ENCODE assay signal across 17 cellular contexts in genomic region chr9:93218161-93218560, GRCh38. TPM values are rescaled to one million over a fixed set of nuclear protein-coding genes. Genes with fewer than 3 reads are reported as not detected.
DNase-seq lines count a peak whose midpoint lies in the region; ATAC-seq and TF ChIP-seq lines count a peak whose summit lies in the region.
"Had no signal": no experiment of that assay in that cellular context is flagged by ENCODE, and none has a peak within 500 bp of the region (broad histone marks: within the 10 kb centered on the region; RNA-seq: fewer than 3 reads in every experiment).

No MANE protein-coding gene starts in this region.

- peaks cover 8% of the 10 kb centered on the region for H3K36me3 Mint-ChIP-seq in progenitor cell of endocrine pancreas (ENCODE audit: insufficient read depth)
- H3K36me3 Mint-ChIP-seq in stimulated activated effector memory CD8-positive, alpha-beta T cell treated with anti-CD3 and anti-CD28 coated beads, Interleukin-12 subunit alpha, Interleukin-12 subunit beta, amount 100 ng/mL, for 72 hours: no peaks in the 10 kb centered on the region

- no peak overlapping the region for H3K4me3 ChIP-seq in gastroesophageal sphincter
- H3K4me3 ChIP-seq in transverse colon: no peak overlapping the region

- TF ChIP-seq CTCF in gastroesophageal sphincter (IDR thresholded peaks at IDR 0.05) (no peak), progenitor cell of endocrine pancreas (IDR thresholded peaks at IDR 0.05; ENCODE audit: unreplicated experiment) (no peak), transverse colon (IDR thresholded peaks at IDR 0.05) (no peak)

- WGBS in gastroesophageal sphincter (ENCODE audit: low coverage in 1 of 2), 2 donors: no CpG with 5 or more reads among the region's 6 CpGs
- WGBS in transverse colon (ENCODE audit: low coverage in 1 of 2), 2 donors: 65% methylated on average over 6 of the region's 6 CpGs; no CpG with 5 or more reads in 1 of the 2 donors

- H3K9me3 Mint-ChIP-seq in progenitor cell of endocrine pancreas (ENCODE audit: low read depth): peaks cover 7% of the 10 kb centered on the region
- H3K9me3 Mint-ChIP-seq in stimulated activated effector memory CD8-positive, alpha-beta T cell treated with anti-CD3 and anti-CD28 coated beads, Interleukin-12 subunit alpha, Interleukin-12 subunit beta, amount 100 ng/mL, for 72 hours: peaks cover 6% of the 10 kb centered on the region

- no peak for ATAC-seq in gastroesophageal sphincter
- peak; percentile 46 for ATAC-seq in left colon
- ATAC-seq in stimulated activated effector memory CD8-positive, alpha-beta T cell treated with anti-CD3 and anti-CD28 coated beads, Interleukin-12 subunit alpha, Interleukin-12 subunit beta, amount 100 ng/mL, for 72 hours: no peak
- ATAC-seq in HG03469 (IDR thresholded peaks at IDR 0.05; ENCODE audit: unreplicated experiment): no peak
- ATAC-seq: Panc1 had no signal

- H3K27ac ChIP-seq in gastroesophageal sphincter (peak overlapping the region in 3 of 4 donors; percentile 25 to 52 (median 39)), transverse colon (peak overlapping the region; percentile 77 to 84 (median 80))

- H3K9me3 ChIP-seq in gastroesophageal sphincter (peaks cover 0 to 5% (median 0%) of the 10 kb centered on the region in 3 donors), transverse colon (no peaks in the 10 kb centered on the region)
- H3K9me3 ChIP-seq: BE2C had no signal

- no peaks in the 10 kb centered on the region for H3K36me3 ChIP-seq in gastroesophageal sphincter
- H3K36me3 ChIP-seq in transverse colon: no peaks in the 10 kb centered on the region
- H3K36me3 ChIP-seq: BE2C had no signal

- no peak overlapping the region for H3K4me3 Mint-ChIP-seq in progenitor cell of endocrine pancreas (ENCODE audit: low read depth)
- H3K4me3 Mint-ChIP-seq in stimulated activated effector memory CD8-positive, alpha-beta T cell treated with anti-CD3 and anti-CD28 coated beads, Interleukin-12 subunit alpha, Interleukin-12 subunit beta, amount 100 ng/mL, for 72 hours: no peak overlapping the region
- H3K4me3 Mint-ChIP-seq: CD8-positive, alpha-beta memory T cell; H9 had no signal

- peaks cover 5% of the 10 kb centered on the region for H3K4me1 Mint-ChIP-seq in progenitor cell of endocrine pancreas (ENCODE audit: low read depth)
- no peaks in the 10 kb centered on the region for H3K4me1 Mint-ChIP-seq in stimulated activated effector memory CD8-positive, alpha-beta T cell treated with anti-CD3 and anti-CD28 coated beads, Interleukin-12 subunit alpha, Interleukin-12 subunit beta, amount 100 ng/mL, for 72 hours
- H3K4me1 Mint-ChIP-seq: CD8-positive, alpha-beta memory T cell; H9 had no signal

- intact Hi-C loops in left colon (cut with DNase I, micrococcal nuclease) (no loop called here), transverse colon (cut with DNase I; ENCODE audit: low total_unique reads) (no loop called here)

- TF ChIP-seq POLR2A in gastroesophageal sphincter (IDR thresholded peaks at IDR 0.05) (no peak), transverse colon (IDR thresholded peaks at IDR 0.05) (no peak)

- in situ Hi-C loops in transverse colon (cut with MboI; ENCODE audit: low pct_ligation_motif_present in 1 of 4, low pct_unique_long_range_greater_than_20kb in 1 of 4, low sequenced_read_pairs in 3 of 4): no loop called here

- peaks cover 0 to 60% (median 7%) of the 10 kb centered on the region in 3 donors for H3K4me1 ChIP-seq in gastroesophageal sphincter
- H3K4me1 ChIP-seq in transverse colon: peaks cover 13 to 38% (median 33%) of the 10 kb centered on the region in 4 donors
- H3K4me1 ChIP-seq: BE2C had no signal

- TF ChIP-seq EP300 in gastroesophageal sphincter (IDR thresholded peaks at IDR 0.05) (no peak), transverse colon (IDR thresholded peaks at IDR 0.05; ENCODE audit: low read depth) (no peak)

- H3K27ac Mint-ChIP-seq in progenitor cell of endocrine pancreas: peak overlapping the region; percentile 20
- H3K27ac Mint-ChIP-seq in stimulated activated effector memory CD8-positive, alpha-beta T cell treated with anti-CD3 and anti-CD28 coated beads, Interleukin-12 subunit alpha, Interleukin-12 subunit beta, amount 100 ng/mL, for 72 hours: no peak overlapping the region
- H3K27ac Mint-ChIP-seq: CD8-positive, alpha-beta memory T cell had no signal

- H3K27me3 Mint-ChIP-seq in progenitor cell of endocrine pancreas: no peaks in the 10 kb centered on the region

- no peaks in the 10 kb centered on the region for H3K27me3 ChIP-seq in gastroesophageal sphincter
- H3K27me3 ChIP-seq in transverse colon: no peaks in the 10 kb centered on the region
- H3K27me3 ChIP-seq: BE2C had no signal

- DNase-seq in left colon: peak in 1 of 2 donors; percentile 60
- DNase-seq in progenitor cell of endocrine pancreas (ENCODE audit: low spot score, unreplicated experiment): no peak
- DNase-seq in transverse colon: no peak
- no peak for DNase-seq in stimulated activated effector memory CD8-positive, alpha-beta T cell treated with anti-CD3 and anti-CD28 coated beads, Interleukin-12 subunit alpha, Interleukin-12 subunit beta, amount 100 ng/mL, for 72 hours (ENCODE audit: low spot score in 2 of 2)
- DNase-seq in DMS 273 treated with DMSO at 0.1 percent for 48 hours (lab: John Stamatoyannopoulos, UW): no peak
- DNase-seq: BE2C, H9, Karpas-422, MM.1S, NCI-H1105, NCI-H1694 treated with DMSO at 0.1 percent for 48 hours, NCI-H345, SIG-M5 had no signal

RNA-seq across cellular contexts. Expression of gene WNK2, which starts 34.2 kb away (rescaled TPM):
- total RNA-seq in gastroesophageal sphincter (100 to 1,000 TPM in 1 of 4 donors, 10 to 100 TPM in 3; 26.8 to 104 (median 48.6) TPM), left colon (100 to 1,000 TPM; 161 to 279 TPM), progenitor cell of endocrine pancreas (302 and 345 TPM in 2 replicates), transverse colon (100 to 1,000 TPM; 133 to 618 (median 157) TPM)
